8 cellular contexts compared by ENCODE assay signal in genomic region chr17:9240659-9241370, GRCh38.
DNase-seq lines count a peak whose midpoint lies in the region; ATAC-seq and TF ChIP-seq lines count a peak whose summit lies in the region.

No MANE protein-coding gene starts in this region.

- no peaks in the 10 kb centered on the region for H3K36me3 ChIP-seq in trophoblast cell (ENCODE audit: control insufficient read depth in 1 of 2, insufficient read depth in 2 of 2, low read length in 2 of 2)

- no peak overlapping the region for H2AFZ ChIP-seq in trophoblast cell (ENCODE audit: insufficient read depth, low read length, poor library complexity)

- no peak overlapping the region for H2BK12ac ChIP-seq in trophoblast cell (ENCODE audit: low read length)

- ATAC-seq in HG02610 (IDR thresholded peaks at IDR 0.05; ENCODE audit: unreplicated experiment) (no peak), HG03139 (IDR thresholded peaks at IDR 0.05; ENCODE audit: unreplicated experiment) (no peak), GM18519 (IDR thresholded peaks at IDR 0.05; ENCODE audit: low FRiP score, unreplicated experiment) (no peak), HG02885 (IDR thresholded peaks at IDR 0.05; ENCODE audit: poor library complexity, unreplicated experiment) (no peak)

- H3K14ac ChIP-seq in trophoblast cell (ENCODE audit: low read length): no peak overlapping the region

- intact Hi-C loops in cardiac septum (cut with DNase I): loop anchor here (2.0 to 5.0 kb wide), 2 partner anchors 130 to 219 kb away; partner anchors contain the start of gene NTN1

- H3K79me1 ChIP-seq in trophoblast cell (ENCODE audit: low read length): no peaks in the 10 kb centered on the region

- H4K91ac ChIP-seq in trophoblast cell (ENCODE audit: low read depth, low read length): no peak overlapping the region

- H3K4ac ChIP-seq in trophoblast cell (ENCODE audit: low read depth, low read length): no peak overlapping the region

- no peak overlapping the region for H4K12ac ChIP-seq in trophoblast cell (ENCODE audit: low read depth, low read length)

- peaks cover 6% of the 10 kb centered on the region for H3K9me3 ChIP-seq in trophoblast cell (ENCODE audit: insufficient read depth, low read depth, low read length)

- no peak overlapping the region for H3K9ac ChIP-seq in trophoblast cell (ENCODE audit: low read length)

- H3K23ac ChIP-seq in trophoblast cell (ENCODE audit: low read length): no peak overlapping the region

- H3K27ac ChIP-seq in trophoblast cell (ENCODE audit: low read depth, low read length): no peak overlapping the region

- H3K18ac ChIP-seq in trophoblast cell (ENCODE audit: low read length): no peak overlapping the region

- no peak overlapping the region for H4K8ac ChIP-seq in trophoblast cell (ENCODE audit: low read depth, low read length)

- H3K4me2 ChIP-seq in trophoblast cell (ENCODE audit: low read length): peak overlapping the region; percentile 72

- H3K27me3 ChIP-seq in trophoblast cell (ENCODE audit: insufficient read depth, low read length): no peaks in the 10 kb centered on the region

- WGBS in trophoblast cell (ENCODE audit: extremely low coverage, insufficient coverage, insufficient read length): no CpG with 5 or more reads among the region's 17 CpGs

- DNase-seq in EH (ENCODE audit: low read depth) (peak; percentile 64), cardiac septum (ENCODE audit: low spot score) (peak; percentile 85), trophoblast cell (peak; percentile 54 to 60)

- peaks cover 11 to 12% of the 10 kb centered on the region in 2 experiments for H3K4me1 ChIP-seq in trophoblast cell (ENCODE audit: control insufficient read depth in 1 of 2, insufficient read depth in 2 of 2, low read length in 2 of 2)

- H2BK120ac ChIP-seq in trophoblast cell (ENCODE audit: insufficient read depth, low read length, poor library complexity): no peak overlapping the region

- TF ChIP-seq CTCF in WI38 (IDR thresholded peaks at IDR 0.05; ENCODE audit: low read depth, low read length): no peak

- H3K79me2 ChIP-seq in trophoblast cell (ENCODE audit: control insufficient read depth, insufficient read depth, low read length, poor library complexity): no peaks in the 10 kb centered on the region

- peak overlapping the region; percentile 51 for H3K4me3 ChIP-seq in WI38 (ENCODE audit: low read depth, low read length)
- H3K4me3 ChIP-seq in trophoblast cell (ENCODE audit: low read depth, low read length): no peak overlapping the region

- no peak overlapping the region for H2BK5ac ChIP-seq in trophoblast cell (ENCODE audit: low read depth, low read length, poor library complexity)

- H2AK5ac ChIP-seq in trophoblast cell (ENCODE audit: low read length): no peak overlapping the region
